Comparison of ENCODE assay signal across 9 cellular contexts in genomic region chr5:113295111-113295539, GRCh38.
DNase-seq lines count a peak whose midpoint lies in the region; ATAC-seq and TF ChIP-seq lines count a peak whose summit lies in the region.
"Had no signal": no experiment of that assay in that cellular context is flagged by ENCODE, and none has a peak within 500 bp of the region (broad histone marks: within the 10 kb centered on the region; RNA-seq: fewer than 3 reads in every experiment).

No MANE protein-coding gene starts in this region.

- no peak overlapping the region for H3K9ac ChIP-seq in iPS-15b (ENCODE audit: low read depth, low read length)

- ATAC-seq in stimulated activated naive B cell treated with anti-CD40 and anti-IgM and Interleukin-4, amounts not matched to agents 10 μg/mL and 1 μg/mL and 100 μg/mL, for 72 hours (replicated peaks): no peak
- no peak for ATAC-seq in HG03135 (IDR thresholded peaks at IDR 0.05; ENCODE audit: unreplicated experiment)

- no peak for TF ChIP-seq POLR2A in erythroblast (IDR thresholded peaks at IDR 0.05; ENCODE audit: low read length)

- peaks cover 30% of the 10 kb centered on the region for H3K4me1 ChIP-seq in iPS-15b (ENCODE audit: control insufficient read depth, insufficient read depth, low read length)

- H3K4me3 ChIP-seq in iPS-15b (ENCODE audit: low read depth, low read length): peak overlapping the region; percentile 83

- DNase-seq in DMS 273 (lab: John Stamatoyannopoulos, UW; ENCODE audit: unreplicated experiment): peak; percentile 60
- DNase-seq in DMS 273 treated with DMSO at 0.1 percent for 48 hours (lab: John Stamatoyannopoulos, UW): no peak
- DNase-seq in activated naive CD8-positive, alpha-beta T cell treated with anti-CD3 and anti-CD28 coated beads for 36 hours: no peak
- DNase-seq in stimulated activated naive B cell treated with anti-CD40 and anti-IgM and Interleukin-4, amounts not matched to agents 10 μg/mL and 1 μg/mL and 100 μg/mL, for 72 hours: no peak
- DNase-seq in erythroblast (lab: John Stamatoyannopoulos, UW): no peak
- DNase-seq in 8988T: no peak

- H3K4me3 Mint-ChIP-seq in activated naive CD8-positive, alpha-beta T cell treated with anti-CD3 and anti-CD28 coated beads for 36 hours: peak overlapping the region; percentile 87
- H3K4me3 Mint-ChIP-seq in stimulated activated naive B cell treated with anti-CD40 and anti-IgM and Interleukin-4, amounts not matched to agents 10 μg/mL and 1 μg/mL and 100 μg/mL, for 72 hours: peak overlapping the region; percentile 82 to 85

- H3K9me3 ChIP-seq in iPS-15b (ENCODE audit: control insufficient read depth, insufficient read depth, low read length): no peaks in the 10 kb centered on the region
- H3K9me3 ChIP-seq: neutrophil had no signal

- H3K27me3 ChIP-seq in iPS-15b (ENCODE audit: control insufficient read depth, insufficient read depth, low read length): peaks cover 16% of the 10 kb centered on the region

- no peaks in the 10 kb centered on the region for H3K36me3 ChIP-seq in iPS-15b (ENCODE audit: control insufficient read depth, insufficient read depth, low read length)
- H3K36me3 ChIP-seq: neutrophil had no signal

- H3K4me1 Mint-ChIP-seq in activated naive CD8-positive, alpha-beta T cell treated with anti-CD3 and anti-CD28 coated beads for 36 hours: peaks cover 13% of the 10 kb centered on the region
- H3K4me1 Mint-ChIP-seq in stimulated activated naive B cell treated with anti-CD40 and anti-IgM and Interleukin-4, amounts not matched to agents 10 μg/mL and 1 μg/mL and 100 μg/mL, for 72 hours: peaks cover 7 to 17% of the 10 kb centered on the region in 2 donors

- peaks cover 51% of the 10 kb centered on the region for H3K27me3 Mint-ChIP-seq in activated naive CD8-positive, alpha-beta T cell treated with anti-CD3 and anti-CD28 coated beads for 36 hours
- peaks cover 53 to 66% of the 10 kb centered on the region in 2 donors for H3K27me3 Mint-ChIP-seq in stimulated activated naive B cell treated with anti-CD40 and anti-IgM and Interleukin-4, amounts not matched to agents 10 μg/mL and 1 μg/mL and 100 μg/mL, for 72 hours

- no peaks in the 10 kb centered on the region for H3K36me3 Mint-ChIP-seq in activated naive CD8-positive, alpha-beta T cell treated with anti-CD3 and anti-CD28 coated beads for 36 hours
- no peaks in the 10 kb centered on the region for H3K36me3 Mint-ChIP-seq in stimulated activated naive B cell treated with anti-CD40 and anti-IgM and Interleukin-4, amounts not matched to agents 10 μg/mL and 1 μg/mL and 100 μg/mL, for 72 hours

- H3K27ac Mint-ChIP-seq in activated naive CD8-positive, alpha-beta T cell treated with anti-CD3 and anti-CD28 coated beads for 36 hours: no peak overlapping the region
- no peak overlapping the region for H3K27ac Mint-ChIP-seq in stimulated activated naive B cell treated with anti-CD40 and anti-IgM and Interleukin-4, amounts not matched to agents 10 μg/mL and 1 μg/mL and 100 μg/mL, for 72 hours

- no peaks in the 10 kb centered on the region for H3K9me3 Mint-ChIP-seq in activated naive CD8-positive, alpha-beta T cell treated with anti-CD3 and anti-CD28 coated beads for 36 hours
- H3K9me3 Mint-ChIP-seq in stimulated activated naive B cell treated with anti-CD40 and anti-IgM and Interleukin-4, amounts not matched to agents 10 μg/mL and 1 μg/mL and 100 μg/mL, for 72 hours: peaks cover 0 to 1% of the 10 kb centered on the region in 2 donors
